Comparison of ENCODE assay signal across 12 cellular contexts in genomic region chr12:92036771-92037453, GRCh38.
A peak's percentile ranks its signal among the peaks of the same experiment; 100 is the strongest.
DNase-seq lines count a peak whose midpoint lies in the region; ATAC-seq and TF ChIP-seq lines count a peak whose summit lies in the region.
"Had no signal": no experiment of that assay in that cellular context is flagged by ENCODE, and none has a peak within 500 bp of the region (broad histone marks: within the 10 kb centered on the region; RNA-seq: fewer than 3 reads in every experiment).

No MANE protein-coding gene starts in this region.

- H3K4me3 Mint-ChIP-seq in CD8-positive, alpha-beta T cell, result no peak overlapping the region

- no peak overlapping the region for H3K27ac ChIP-seq in CD8-positive, alpha-beta T cell (ENCODE audit: low read depth, low read length)
- no peak overlapping the region for H3K27ac ChIP-seq in tibial nerve

- POLR2A ChIA-PET in CD8-positive, alpha-beta T cell (lab: Charles Lee), result no interaction called here

- intact Hi-C loops in CD8-positive, alpha-beta T cell (cut with DNase I, micrococcal nuclease), result loop anchor here (2.0 to 10.0 kb wide), 3 partner anchors 18 to 558 kb away; no protein-coding TSS in a partner anchor
- intact Hi-C loops in mucosa of descending colon (cut with DNase I, micrococcal nuclease), result no loop called here

- TF ChIP-seq EP300 in tibial nerve (IDR thresholded peaks at IDR 0.05), result no peak

- peaks cover 91% of the 10 kb centered on the region for H3K4me1 Mint-ChIP-seq in CD8-positive, alpha-beta T cell (ENCODE audit: low read depth)

- H3K4me1 ChIP-seq in CD8-positive, alpha-beta T cell (ENCODE audit: insufficient read depth, low read length), result peaks cover 89% of the 10 kb centered on the region
- peaks cover 0 to 24% (median 16%) of the 10 kb centered on the region in 4 donors for H3K4me1 ChIP-seq in tibial nerve
- H3K4me1 ChIP-seq in mucosa of descending colon (ENCODE audit: low read depth), result peaks cover 8% of the 10 kb centered on the region

- H3K9me3 Mint-ChIP-seq in CD8-positive, alpha-beta T cell, result no peaks in the 10 kb centered on the region

- no peak for TF ChIP-seq POLR2A in tibial nerve (IDR thresholded peaks at IDR 0.05)

- no peak overlapping the region for H3K4me3 ChIP-seq in CD8-positive, alpha-beta T cell (ENCODE audit: low read depth, low read length)
- H3K4me3 ChIP-seq in choroid plexus epithelial cell (ENCODE audit: low read depth, low read length) (no peak overlapping the region), tibial nerve (no peak overlapping the region), mucosa of descending colon (no peak overlapping the region)
- H3K4me3 ChIP-seq: lung had no signal

- H3K36me3 ChIP-seq in CD8-positive, alpha-beta T cell (ENCODE audit: insufficient read depth, low read length), result no peaks in the 10 kb centered on the region
- H3K36me3 ChIP-seq in tibial nerve (no peaks in the 10 kb centered on the region), mucosa of descending colon (ENCODE audit: low read depth) (no peaks in the 10 kb centered on the region)

- H3K9me3 ChIP-seq in CD8-positive, alpha-beta T cell (ENCODE audit: low read length), result no peaks in the 10 kb centered on the region
- no peaks in the 10 kb centered on the region for H3K9me3 ChIP-seq in tibial nerve
- H3K9me3 ChIP-seq in mucosa of descending colon, result no peaks in the 10 kb centered on the region

- CTCF ChIA-PET in CD8-positive, alpha-beta T cell (lab: Charles Lee), result interaction anchor here (1.2 kb wide), 1 partner anchor 208 kb away, joined by 3 read pairs; no protein-coding TSS in a partner anchor

- H3K36me3 Mint-ChIP-seq in CD8-positive, alpha-beta T cell, result no peaks in the 10 kb centered on the region

- WGBS in tibial nerve, 2 donors, result 74 to 75% methylated on average over 6 of the region's 6 CpGs

- no peaks in the 10 kb centered on the region for H3K27me3 ChIP-seq in CD8-positive, alpha-beta T cell (ENCODE audit: insufficient read depth, low read length)
- no peaks in the 10 kb centered on the region for H3K27me3 ChIP-seq in tibial nerve

- no peak for ATAC-seq in CD8-positive, alpha-beta T cell
- ATAC-seq in HG02973 (IDR thresholded peaks at IDR 0.05; ENCODE audit: unreplicated experiment), result no peak
- no peak for ATAC-seq in mucosa of descending colon
- ATAC-seq: activated CD8-positive, alpha-beta memory T cell treated with anti-CD3 and anti-CD28 coated beads, Interleukin-2, amount 10 ng/mL, durations not matched to agents 7 days and 5 days had no signal

- no peak for TF ChIP-seq CTCF in CD8-positive, alpha-beta T cell (IDR thresholded peaks at IDR 0.05)
- TF ChIP-seq CTCF in choroid plexus epithelial cell (conservative IDR thresholded peaks at IDR 0.05; ENCODE audit: low read depth, low read length) (no peak), tibial nerve (IDR thresholded peaks at IDR 0.05) (no peak), mucosa of descending colon (IDR thresholded peaks at IDR 0.05) (no peak)

- H3K27me3 Mint-ChIP-seq in CD8-positive, alpha-beta T cell (ENCODE audit: low read depth), result no peaks in the 10 kb centered on the region
- H3K27me3 Mint-ChIP-seq: activated CD8-positive, alpha-beta memory T cell treated with anti-CD3 and anti-CD28 coated beads, Interleukin-2, amount 10 ng/mL, durations not matched to agents 7 days and 5 days had no signal

- no peak for DNase-seq in CD8-positive, alpha-beta T cell
- DNase-seq in NCI-H226 (peak; percentile 63), choroid plexus epithelial cell (ENCODE audit: low read depth) (peak; percentile 90), myocyte (ENCODE audit: low read depth) (peak; percentile 62), tibial nerve (ENCODE audit: low spot score in 2 of 2) (no peak), mucosa of descending colon (no peak), SW 1271 (lab: John Stamatoyannopoulos, UW) (no peak)
- DNase-seq: activated CD8-positive, alpha-beta memory T cell treated with anti-CD3 and anti-CD28 coated beads, Interleukin-2, amount 10 ng/mL, durations not matched to agents 7 days and 5 days; NCI-H1105; occipital lobe had no signal

- H3K27ac Mint-ChIP-seq in CD8-positive, alpha-beta T cell, result peak overlapping the region; percentile 86

Comparison
In these comparisons a context has a peak if more than half of its experiments do, and no peak if none do; other contexts are left out.
1. DNase-seq: peak in NCI-H226 (single experiment), choroid plexus epithelial cell (single experiment) and myocyte (single experiment); none in CD8-positive, alpha-beta T cell (0 of 7), tibial nerve (0 of 2), mucosa of descending colon (0 of 3) and SW 1271 (0 of 2).
2. intact Hi-C loops: an anchor here in CD8-positive, alpha-beta T cell (2.0 to 10.0 kb wide); none called in mucosa of descending colon.